In the genomic region with DNA sequence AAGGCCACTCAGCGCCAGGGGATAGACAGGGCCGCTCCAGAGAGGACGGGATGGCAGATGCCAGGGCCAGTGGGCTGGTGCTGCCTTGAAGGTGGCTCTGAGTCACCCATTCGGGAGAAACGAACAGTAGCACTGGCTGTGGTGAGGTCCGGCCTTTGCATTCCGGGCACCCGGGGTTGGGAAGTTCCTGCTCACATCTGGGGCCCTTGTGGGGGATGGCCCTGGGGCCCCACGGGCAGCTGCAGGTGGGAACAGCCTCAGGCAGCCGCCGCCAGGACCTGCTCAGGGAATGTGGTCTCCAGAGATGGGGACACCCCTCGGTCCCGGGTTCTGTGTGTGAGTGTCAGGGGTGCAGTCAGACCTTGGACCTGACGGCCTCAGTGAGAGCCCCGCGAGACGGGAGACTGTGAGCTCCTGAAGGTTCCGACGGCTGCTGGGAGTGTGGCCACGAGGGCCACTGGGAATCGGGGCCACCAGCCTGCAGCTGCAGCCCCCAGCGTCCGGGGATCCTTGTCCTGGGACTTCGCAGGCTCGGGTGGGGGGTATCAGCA, we compare ENCODE assay signal across 17 cellular contexts. TPM values are rescaled to one million over a fixed set of nuclear protein-coding genes. Genes with fewer than 3 reads are reported as not detected.
A peak's percentile ranks its signal among the peaks of the same experiment; 100 is the strongest.
DNase-seq lines count a peak whose midpoint lies in the region; ATAC-seq, FAIRE-seq and TF ChIP-seq lines count a peak whose summit lies in the region.
"Had no signal": no experiment of that assay in that cellular context is flagged by ENCODE, and none has a peak within 500 bp of the region (broad histone marks: within the 10 kb centered on the region; RNA-seq: fewer than 3 reads in every experiment).

No MANE protein-coding gene starts in this region.

- H3K27me3 ChIP-seq in K562 (ENCODE audit: control insufficient read depth in 2 of 2, insufficient read depth in 2 of 2, low read length in 2 of 2) (no peaks in the 10 kb centered on the region), HAP-1 (ENCODE audit: low read depth) (peaks cover 52% of the 10 kb centered on the region)
- H3K27me3 ChIP-seq: testis had no signal

- TF ChIP-seq RAD21 in K562 (CRISPR knock-in tag; conservative IDR thresholded peaks at IDR 0.05 in 1 of 2, IDR thresholded peaks at IDR 0.05 in 1 of 2): no peak

- TF ChIP-seq POLR2A in K562 (conservative IDR thresholded peaks at IDR 0.05): 0 out of 2 replicates have a peak, but pooled peaks have one; percentile 31

- H3K4me1 Mint-ChIP-seq in activated T-cell treated with anti-CD3 and anti-CD28 coated beads, Interleukin-2, amount 50 U/mL, for 4 hours (ENCODE audit: low read depth): peaks cover 3% of the 10 kb centered on the region
- H3K4me1 Mint-ChIP-seq in IgD-negative memory B cell: peaks cover 37 to 51% (median 45%) of the 10 kb centered on the region in 3 donors
- peaks cover 24% of the 10 kb centered on the region for H3K4me1 Mint-ChIP-seq in stimulated activated effector memory CD8-positive, alpha-beta T cell treated with anti-CD3 and anti-CD28 coated beads, Interleukin-12 subunit alpha, Interleukin-12 subunit beta, amount 100 ng/mL, for 72 hours

- peaks cover 85% of the 10 kb centered on the region for H3K79me2 ChIP-seq in K562 (ENCODE audit: control insufficient read depth, insufficient read depth, low read length)

- POLR2A ChIA-PET in K562 (lab: Yijun Ruan, JAX): interaction anchor here (0.7 to 1.0 kb wide), 3 partner anchors 14 to 62 kb away, joined by 3 to 5 read pairs (median 4); no protein-coding TSS in a partner anchor

- H3K4me2 ChIP-seq in K562 (ENCODE audit: insufficient read depth, low read length): peak overlapping the region; percentile 90

- CTCF ChIA-PET in K562 (lab: Yijun Ruan, JAX; ENCODE audit: low intra/inter-chr PET ratio): no interaction called here

- H3K9ac ChIP-seq in K562 (ENCODE audit: insufficient read depth in 1 of 2, low read depth in 2 of 2, low read length in 2 of 2): peak overlapping the region; percentile 90 to 96

- TF ChIP-seq CTCF in K562 (IDR thresholded peaks at IDR 0.05 in 2 of 3, conservative IDR thresholded peaks at IDR 0.05 in 1 of 3; ENCODE audit: insufficient read depth in 2 of 3, low read depth in 1 of 3, low read length in 3 of 3): no peak

- intact Hi-C loops in K562 (cut with micrococcal nuclease): loop anchor here (5.0 to 10.0 kb wide), 2 partner anchors 163 to 189 kb away; partner anchors contain the start of gene APRT

- FAIRE-seq in K562 (lab: Jason Lieb, UNC): peak; percentile 6

- TSS peak; percentile 25 for BruUV-seq in K562 (replicated peaks; lab: Mats Ljungman, UMichigan)

- H3K4me3 ChIP-seq in K562: peak overlapping the region; percentile 85
- no peak overlapping the region for H3K4me3 ChIP-seq in HAP-1
- H3K4me3 ChIP-seq: SJSA1, testis had no signal

- H3K9me1 ChIP-seq in K562 (ENCODE audit: control insufficient read depth, insufficient read depth, low read length): no peaks in the 10 kb centered on the region

- WGBS in K562 (ENCODE audit: insufficient coverage, low coverage, missing lambda C conversion rate): 1% methylated on average over 20 of the region's 25 CpGs

- no peak for TF ChIP-seq EP300 in K562 (IDR thresholded peaks at IDR 0.05; ENCODE audit: low read length)

- H3K36me3 Mint-ChIP-seq in activated T-cell treated with anti-CD3 and anti-CD28 coated beads, Interleukin-2, amount 50 U/mL, for 4 hours (ENCODE audit: insufficient read depth): no peaks in the 10 kb centered on the region
- no peaks in the 10 kb centered on the region for H3K36me3 Mint-ChIP-seq in IgD-negative memory B cell
- no peaks in the 10 kb centered on the region for H3K36me3 Mint-ChIP-seq in stimulated activated effector memory CD8-positive, alpha-beta T cell treated with anti-CD3 and anti-CD28 coated beads, Interleukin-12 subunit alpha, Interleukin-12 subunit beta, amount 100 ng/mL, for 72 hours
- H3K36me3 Mint-ChIP-seq: activated naive CD8-positive, alpha-beta T cell had no signal

- no peaks in the 10 kb centered on the region for H3K9me3 Mint-ChIP-seq in activated T-cell treated with anti-CD3 and anti-CD28 coated beads, Interleukin-2, amount 50 U/mL, for 4 hours
- H3K9me3 Mint-ChIP-seq in IgD-negative memory B cell: no peaks in the 10 kb centered on the region
- no peaks in the 10 kb centered on the region for H3K9me3 Mint-ChIP-seq in stimulated activated effector memory CD8-positive, alpha-beta T cell treated with anti-CD3 and anti-CD28 coated beads, Interleukin-12 subunit alpha, Interleukin-12 subunit beta, amount 100 ng/mL, for 72 hours
- H3K9me3 Mint-ChIP-seq: nephron had no signal

- no peak overlapping the region for H2AFZ ChIP-seq in K562 (ENCODE audit: low read depth, low read length)

- peaks cover 31% of the 10 kb centered on the region for H3K27me3 Mint-ChIP-seq in activated T-cell treated with anti-CD3 and anti-CD28 coated beads, Interleukin-2, amount 50 U/mL, for 4 hours (ENCODE audit: low read depth)
- peaks cover 3% of the 10 kb centered on the region for H3K27me3 Mint-ChIP-seq in IgD-negative memory B cell

- no peaks in the 10 kb centered on the region for H3K9me3 ChIP-seq in K562 (replicated peaks; ENCODE audit: control insufficient read depth, insufficient read depth, low read depth, low read length)
- no peaks in the 10 kb centered on the region for H3K9me3 ChIP-seq in HAP-1
- H3K9me3 ChIP-seq: SJSA1, testis had no signal

- H3K36me3 ChIP-seq in K562 (ENCODE audit: control insufficient read depth, insufficient read depth, low read length) (peaks cover 54% of the 10 kb centered on the region; the same call in 2 of the 3 replicates), HAP-1 (replicated peaks) (no peaks in the 10 kb centered on the region)
- H3K36me3 ChIP-seq: SJSA1 had no signal

- H3K27ac ChIP-seq in K562 (ENCODE audit: extremely low read depth, low read depth, low read length): peak overlapping the region; percentile 98
- H3K27ac ChIP-seq: SJSA1, testis, VCaP had no signal

- ATAC-seq in activated T-cell treated with anti-CD3 and anti-CD28 coated beads, Interleukin-2, amount 50 U/mL, for 4 hours: peak in 1 of 2 donors; percentile 19
- ATAC-seq in K562 (peak; percentile 1; the same call in 1 of the 3 replicates), HG03565 (IDR thresholded peaks at IDR 0.05; ENCODE audit: unreplicated experiment) (no peak)
- no peak for ATAC-seq in stimulated activated effector memory CD8-positive, alpha-beta T cell treated with anti-CD3 and anti-CD28 coated beads, Interleukin-12 subunit alpha, Interleukin-12 subunit beta, amount 100 ng/mL, for 72 hours
- ATAC-seq: left colon had no signal

- H3K4me3 Mint-ChIP-seq in activated T-cell treated with anti-CD3 and anti-CD28 coated beads, Interleukin-2, amount 50 U/mL, for 4 hours: peak overlapping the region; percentile 54
- H3K4me3 Mint-ChIP-seq in IgD-negative memory B cell: peak overlapping the region; percentile 90 to 98 (median 93)
- peak overlapping the region; percentile 5 for H3K4me3 Mint-ChIP-seq in stimulated activated effector memory CD8-positive, alpha-beta T cell treated with anti-CD3 and anti-CD28 coated beads, Interleukin-12 subunit alpha, Interleukin-12 subunit beta, amount 100 ng/mL, for 72 hours
- H3K4me3 Mint-ChIP-seq: activated naive CD8-positive, alpha-beta T cell; nephron had no signal

- peaks cover 27% of the 10 kb centered on the region; the same call in 1 of the 2 replicates for H4K20me1 ChIP-seq in K562 (replicated peaks; ENCODE audit: control insufficient read depth, insufficient read depth, low read length)

- H3K4me1 ChIP-seq in K562 (replicated peaks in 1 of 2; ENCODE audit: control insufficient read depth in 2 of 2, insufficient read depth in 2 of 2, low read length in 2 of 2) (peaks cover 42 to 92% of the 10 kb centered on the region in 2 experiments), HAP-1 (no peaks in the 10 kb centered on the region)
- H3K4me1 ChIP-seq: SJSA1, testis had no signal

- DNase-seq in activated T-cell treated with anti-CD3 and anti-CD28 coated beads, Interleukin-2, amount 50 U/mL, for 4 hours: no peak
- no peak for DNase-seq in activated T-cell treated with anti-CD3 and anti-CD28 coated beads, Interleukin-2, amount 50 U/mL, for 48 hours
- peak in 3 of 4 experiments; percentile 42 to 52 (median 43) for DNase-seq in K562 (ENCODE audit: extremely low read depth in 1 of 4, low spot score in 3 of 4)
- DNase-seq in stimulated activated effector memory CD8-positive, alpha-beta T cell treated with anti-CD3 and anti-CD28 coated beads, Interleukin-12 subunit alpha, Interleukin-12 subunit beta, amount 100 ng/mL, for 72 hours (ENCODE audit: low spot score in 2 of 2): no peak
- no peak for DNase-seq in HAP-1 (ENCODE audit: low spot score in 2 of 2)
- no peak for DNase-seq in hepatic stellate cell (ENCODE audit: low spot score)
- DNase-seq: 8988T, caudate nucleus, left colon, NCI-H2029, testis had no signal

- in situ Hi-C loops in K562 (cut with MboI) (no loop called here), HAP-1 (cut with MboI; ENCODE audit: low sequenced_read_pairs) (no loop called here)

- peak overlapping the region; percentile 90 to 99 (median 94) for H3K27ac Mint-ChIP-seq in IgD-negative memory B cell
- H3K27ac Mint-ChIP-seq in stimulated activated effector memory CD8-positive, alpha-beta T cell treated with anti-CD3 and anti-CD28 coated beads, Interleukin-12 subunit alpha, Interleukin-12 subunit beta, amount 100 ng/mL, for 72 hours: no peak overlapping the region
- H3K27ac Mint-ChIP-seq: activated naive CD8-positive, alpha-beta T cell; nephron had no signal

TF ChIP-seq in K562, 482 proteins besides CTCF, POLR2A, EP300 and RAD21 (continues in another document):
- no peak for TF ChIP-seq GABPB2 (CRISPR knock-in tag; conservative IDR thresholded peaks at IDR 0.05)

RNA-seq across cellular contexts. Expression of gene CBFA2T3, which starts 1.4 kb away (rescaled TPM):
- total RNA-seq in activated T-cell treated with anti-CD3 and anti-CD28 coated beads, Interleukin-2, amount 50 U/mL, for 4 hours: 1 to 10 TPM; 1.0 to 2.0 (median 1.3) TPM
- polyA plus RNA-seq in IgD-negative memory B cell: 38.8 TPM
- total RNA-seq in K562 (2011; cell fraction: chromatin; rRNA removed; ENCODE audit: low replicate concordance): 73.4 and 198 TPM in 2 replicates
- total RNA-seq in K562 (2011; cell fraction: nucleolus; rRNA removed): 67.4 and 69.3 TPM in 2 replicates
- total RNA-seq in K562 (2011; cell fraction: nucleoplasm; rRNA removed): 45.3 and 67.3 TPM in 2 replicates
- total RNA-seq in K562 (2014; rRNA removed): 13.5 and 20.8 TPM in 2 replicates
- total RNA-seq in K562 (2014; rRNA removed; fragmentation: Illumina TruSeq; extraction: Trizol): 3.9 and 5.9 TPM in 2 replicates
- 6.7 and 7.8 TPM in 2 replicates for total RNA-seq in K562 (2015; rRNA removed; fragmentation: Illumina TruSeq; extraction: Trizol)
- total RNA-seq in K562 (2021): 114 and 145 TPM in 2 replicates
- 6.4 and 11.3 TPM in 2 replicates for polyA plus RNA-seq in K562 (2011; rRNA removed)
- polyA plus RNA-seq in K562 (2011; cell fraction: cytosol; rRNA removed): 5.6 and 15.0 TPM in 2 replicates
- polyA plus RNA-seq in K562 (2011; cell fraction: nucleus; rRNA removed): 67.2 and 126 TPM in 2 replicates
- 55.0 and 86.5 TPM in 2 replicates for polyA plus RNA-seq in K562 (2012)
- 24.2 and 46.3 TPM in 2 replicates for polyA plus RNA-seq in K562 (2014; fragmentation: Illumina TruSeq; extraction: Trizol)
- 1 to 10 TPM; 2.3 to 2.7 TPM for polyA plus RNA-seq in K562 (2014; fragmentation: Nextera tagmentation; extraction: Ambion mirVana)
- polyA plus RNA-seq in K562 (2014; rRNA removed): 34.3 and 35.3 TPM in 2 replicates
- polyA minus RNA-seq in K562 (2011; rRNA and poly(A)+ RNA removed): 9.5 and 9.7 TPM in 2 replicates
- polyA minus RNA-seq in K562 (2011; cell fraction: cytosol; rRNA and poly(A)+ RNA removed): 32.1 and 46.1 TPM in 2 replicates
- polyA minus RNA-seq in K562 (2011; cell fraction: nucleus; rRNA and poly(A)+ RNA removed): 21.1 and 34.5 TPM in 2 replicates
- total RNA-seq: SJSA1 had no signal

Comparison
In these comparisons a context has a peak if more than half of its experiments do, and no peak if none do; other contexts are left out.
1. DNase-seq: peak in K562 (3 of 4); none in activated T-cell treated with anti-CD3 and anti-CD28 coated beads, Interleukin-2, amount 50 U/mL, for 4 hours (single experiment), activated T-cell treated with anti-CD3 and anti-CD28 coated beads, Interleukin-2, amount 50 U/mL, for 48 hours (0 of 2), stimulated activated effector memory CD8-positive, alpha-beta T cell treated with anti-CD3 and anti-CD28 coated beads, Interleukin-12 subunit alpha, Interleukin-12 subunit beta, amount 100 ng/mL, for 72 hours (0 of 2), HAP-1 (0 of 2) and hepatic stellate cell (single experiment).
2. H3K4me3 Mint-ChIP-seq: peak in every context shown above with its lines; median percentile 93 in IgD-negative memory B cell; 54 in activated T-cell treated with anti-CD3 and anti-CD28 coated beads, Interleukin-2, amount 50 U/mL, for 4 hours; 5 in stimulated activated effector memory CD8-positive, alpha-beta T cell treated with anti-CD3 and anti-CD28 coated beads, Interleukin-12 subunit alpha, Interleukin-12 subunit beta, amount 100 ng/mL, for 72 hours.